23 cellular contexts compared by ENCODE assay signal in the genomic region with DNA sequence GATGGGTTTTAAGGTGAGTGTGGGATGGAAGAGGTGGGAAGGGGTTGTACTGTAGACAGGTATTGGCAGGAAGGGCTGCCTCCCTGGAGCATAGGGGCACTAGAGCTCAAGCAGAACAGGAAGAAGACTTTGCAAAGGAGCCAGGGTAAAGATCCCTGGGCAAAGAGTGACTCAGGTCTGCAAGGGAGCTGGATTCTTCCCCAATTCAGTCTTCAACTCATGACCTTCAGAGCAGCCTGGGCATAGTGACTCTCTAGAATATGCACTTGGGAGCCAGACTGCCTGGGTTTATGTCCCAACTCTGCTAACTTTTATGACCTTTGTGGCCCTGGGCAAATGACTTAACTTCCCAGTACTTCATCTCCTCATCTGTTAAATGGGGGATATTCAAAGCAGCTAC.
"Had no signal": no experiment of that assay in that cellular context is flagged by ENCODE, and none has a peak within 500 bp of the region (broad histone marks: within the 10 kb centered on the region; RNA-seq: fewer than 3 reads in every experiment).

No MANE protein-coding gene starts in this region.

- H3K4me3 ChIP-seq: body of pancreas, colonic mucosa, left lung, right atrium auricular region, tibial artery, uterus had no signal

- H3K9me3 ChIP-seq: body of pancreas, colonic mucosa, left lung, right atrium auricular region, tibial artery, uterus had no signal

- H3K27ac ChIP-seq: body of pancreas, colonic mucosa, left lung, right atrium auricular region, tibial artery, uterus had no signal

- H3K36me3 ChIP-seq: colonic mucosa, right atrium auricular region, uterus had no signal

- H3K27me3 Mint-ChIP-seq: activated naive CD8-positive, alpha-beta T cell treated with anti-CD3 and anti-CD28 coated beads for 36 hours; activated T-helper 17 cell treated with anti-CD3 and anti-CD28 coated beads, Interleukin-2, amount 50 U/mL, for 72 hours had no signal

- ATAC-seq: activated CD8-positive, alpha-beta T cell treated with anti-CD3 and anti-CD28 coated beads for 36 hours; activated T-helper 17 cell treated with anti-CD3 and anti-CD28 coated beads, Interleukin-2, amount 50 U/mL, for 72 hours; body of pancreas; left lung; stimulated activated naive CD8-positive, alpha-beta T cell treated with anti-CD3 and anti-CD28 coated beads, Interleukin-15, Interleukin-2, amounts not matched to agents 100 U/mL and 50 U/mL, for 24 hours had no signal

- DNase-seq: activated CD4-positive, alpha-beta T cell treated with anti-CD3 and anti-CD28 coated beads, Interleukin-2, amount 10 ng/mL, durations not matched to agents 24 days and 14 days; activated CD8-positive, alpha-beta T cell treated with anti-CD3 and anti-CD28 coated beads for 36 hours; activated naive CD4-positive, alpha-beta T cell; activated naive CD8-positive, alpha-beta T cell treated with anti-CD3 and anti-CD28 coated beads for 36 hours; activated T-cell treated with anti-CD3 and anti-CD28 coated beads, Interleukin-2, amount 50 U/mL, for 1 hour; body of pancreas; central memory CD4-positive, alpha-beta T cell; colonic mucosa; erythroblast; kidney; left lung; occipital lobe; stimulated activated CD4-positive, alpha-beta T cell treated with anti-CD3 and anti-CD28 coated beads, Interleukin-12 subunit alpha, Interleukin-12 subunit beta, amount 100 ng/mL, for 4 hours; stimulated activated CD4-positive, alpha-beta T cell treated with anti-CD3 and anti-CD28 coated beads, Interleukin-1b, Interleukin-23, amount 100 ng/mL, for 48 hours; stimulated activated CD8-positive, alpha-beta memory T cell treated with anti-CD3 and anti-CD28 coated beads, Interleukin-4, amount 100 ng/mL, for 48 hours; stimulated activated naive CD8-positive, alpha-beta T cell treated with anti-CD3 and anti-CD28 coated beads, Interleukin-15, Interleukin-2, amounts not matched to agents 100 U/mL and 50 U/mL, for 24 hours; substantia nigra; T-helper 9 cell; tibial artery; uterus had no signal

- H3K4me1 ChIP-seq: uterus had no signal

- H3K27me3 ChIP-seq: body of pancreas, right atrium auricular region, tibial artery, uterus had no signal

- H3K4me3 Mint-ChIP-seq: activated CD4-positive, alpha-beta T cell treated with anti-CD3 and anti-CD28 coated beads, Interleukin-2, amount 10 ng/mL, durations not matched to agents 24 days and 14 days; activated CD8-positive, alpha-beta T cell treated with anti-CD3 and anti-CD28 coated beads for 36 hours; activated naive CD8-positive, alpha-beta T cell treated with anti-CD3 and anti-CD28 coated beads for 36 hours; mesothelial cell of epicardium had no signal

- H3K36me3 Mint-ChIP-seq: mesothelial cell of epicardium had no signal

- H3K27ac Mint-ChIP-seq: activated CD4-positive, alpha-beta T cell treated with anti-CD3 and anti-CD28 coated beads, Interleukin-2, amount 10 ng/mL, durations not matched to agents 24 days and 14 days; activated CD8-positive, alpha-beta T cell treated with anti-CD3 and anti-CD28 coated beads for 36 hours; activated naive CD8-positive, alpha-beta T cell treated with anti-CD3 and anti-CD28 coated beads for 36 hours; activated T-helper 17 cell treated with anti-CD3 and anti-CD28 coated beads, Interleukin-2, amount 50 U/mL, for 72 hours; mesothelial cell of epicardium had no signal

- H3K9me3 Mint-ChIP-seq: activated CD4-positive, alpha-beta T cell treated with anti-CD3 and anti-CD28 coated beads, Interleukin-2, amount 10 ng/mL, durations not matched to agents 24 days and 14 days; activated CD8-positive, alpha-beta T cell treated with anti-CD3 and anti-CD28 coated beads for 36 hours; activated naive CD8-positive, alpha-beta T cell treated with anti-CD3 and anti-CD28 coated beads for 36 hours; activated T-helper 17 cell treated with anti-CD3 and anti-CD28 coated beads, Interleukin-2, amount 50 U/mL, for 72 hours had no signal
